Comparison of ENCODE assay signal across 27 cellular contexts in genomic region chr3:188568750-188569149, GRCh38.
DNase-seq lines count a peak whose midpoint lies in the region; ATAC-seq and TF ChIP-seq lines count a peak whose summit lies in the region.
"Had no signal": no experiment of that assay in that cellular context is flagged by ENCODE, and none has a peak within 500 bp of the region (broad histone marks: within the 10 kb centered on the region; RNA-seq: fewer than 3 reads in every experiment).

No MANE protein-coding gene starts in this region.

- no peaks in the 10 kb centered on the region for H3K27me3 Mint-ChIP-seq in activated naive CD8-positive, alpha-beta T cell treated with anti-CD3 and anti-CD28 coated beads, Interleukin-2, amount 50 U/mL, for 24 hours
- H3K27me3 Mint-ChIP-seq in activated naive CD8-positive, alpha-beta T cell treated with anti-CD3 and anti-CD28 coated beads for 36 hours, result no peaks in the 10 kb centered on the region
- H3K27me3 Mint-ChIP-seq in activated T-helper 17 cell treated with anti-CD3 and anti-CD28 coated beads, Interleukin-2, amount 50 U/mL, for 72 hours, result no peaks in the 10 kb centered on the region
- H3K27me3 Mint-ChIP-seq in stimulated activated naive B cell treated with anti-CD40 and anti-IgM and Interleukin-4, amounts not matched to agents 10 μg/mL and 1 μg/mL and 100 μg/mL, for 72 hours, result no peaks in the 10 kb centered on the region
- H3K27me3 Mint-ChIP-seq: B cell, T-helper 17 cell had no signal

- H3K27ac Mint-ChIP-seq in activated naive CD8-positive, alpha-beta T cell treated with anti-CD3 and anti-CD28 coated beads, Interleukin-2, amount 50 U/mL, for 24 hours, result peak overlapping the region; percentile 4
- H3K27ac Mint-ChIP-seq in activated naive CD8-positive, alpha-beta T cell treated with anti-CD3 and anti-CD28 coated beads for 36 hours, result no peak overlapping the region
- H3K27ac Mint-ChIP-seq in activated T-helper 17 cell treated with anti-CD3 and anti-CD28 coated beads, Interleukin-2, amount 50 U/mL, for 72 hours, result no peak overlapping the region
- H3K27ac Mint-ChIP-seq in stimulated activated naive B cell treated with anti-CD40 and anti-IgM and Interleukin-4, amounts not matched to agents 10 μg/mL and 1 μg/mL and 100 μg/mL, for 72 hours, result peak overlapping the region; percentile 1
- H3K27ac Mint-ChIP-seq: B cell, progenitor cell of endocrine pancreas, T-helper 17 cell had no signal

- in situ Hi-C loops in GM13976 (cut with MboI; ENCODE audit: low sequenced_read_pairs, unreplicated experiment), result no loop called here

- no peaks in the 10 kb centered on the region for H3K9me3 Mint-ChIP-seq in activated naive CD8-positive, alpha-beta T cell treated with anti-CD3 and anti-CD28 coated beads, Interleukin-2, amount 50 U/mL, for 24 hours
- H3K9me3 Mint-ChIP-seq in activated naive CD8-positive, alpha-beta T cell treated with anti-CD3 and anti-CD28 coated beads for 36 hours, result no peaks in the 10 kb centered on the region
- H3K9me3 Mint-ChIP-seq in activated T-helper 17 cell treated with anti-CD3 and anti-CD28 coated beads, Interleukin-2, amount 50 U/mL, for 72 hours, result no peaks in the 10 kb centered on the region
- no peaks in the 10 kb centered on the region for H3K9me3 Mint-ChIP-seq in stimulated activated naive B cell treated with anti-CD40 and anti-IgM and Interleukin-4, amounts not matched to agents 10 μg/mL and 1 μg/mL and 100 μg/mL, for 72 hours

- DNase-seq in activated naive CD8-positive, alpha-beta T cell treated with anti-CD3 and anti-CD28 coated beads, Interleukin-2, amount 50 U/mL, for 24 hours, result no peak
- DNase-seq in activated naive CD8-positive, alpha-beta T cell treated with anti-CD3 and anti-CD28 coated beads for 36 hours, result no peak
- DNase-seq in iris pigment epithelial cell (ENCODE audit: low read depth) (peak; percentile 45), amniotic stem cell (lab: John Stamatoyannopoulos, UW) (no peak), GM13976 (ENCODE audit: low spot score) (no peak)
- no peak for DNase-seq in stimulated activated naive B cell treated with anti-CD40 and anti-IgM and Interleukin-4, amounts not matched to agents 10 μg/mL and 1 μg/mL and 100 μg/mL, for 72 hours
- DNase-seq: activated gamma-delta T cell; activated T-cell treated with anti-CD3 and anti-CD28 coated beads, Interleukin-2, amount 50 U/mL, for 1 hour; body of pancreas; colonic mucosa; DMS53; effector memory CD4-positive, alpha-beta T cell; foreskin melanocyte; HCEC 1CT; KBM-7; left cardiac atrium; MM.1S; NCI-H1417; NCI-H2107; RPMI8226; stomach; T-helper 17 cell; thyroid gland had no signal

- ATAC-seq in activated naive CD8-positive, alpha-beta T cell treated with anti-CD3 and anti-CD28 coated beads, Interleukin-2, amount 50 U/mL, for 24 hours, result peak; percentile 66
- peak; percentile 26 for ATAC-seq in activated T-helper 17 cell treated with anti-CD3 and anti-CD28 coated beads, Interleukin-2, amount 50 U/mL, for 72 hours (replicated peaks)
- ATAC-seq in stimulated activated naive B cell treated with anti-CD40 and anti-IgM and Interleukin-4, amounts not matched to agents 10 μg/mL and 1 μg/mL and 100 μg/mL, for 72 hours (replicated peaks), result peak in 1 of 2 donors; percentile 29
- no peak for ATAC-seq in GM21526 (IDR thresholded peaks at IDR 0.05; ENCODE audit: low FRiP score, unreplicated experiment)
- ATAC-seq: body of pancreas, left cardiac atrium, T-helper 17 cell had no signal

- no peak for TF ChIP-seq CTCF in GM13976 (IDR thresholded peaks at IDR 0.05; ENCODE audit: borderline replicate concordance, control extremely low read depth, extremely low read depth, insufficient read depth, missing control alignments)

- H3K4me3 Mint-ChIP-seq in activated naive CD8-positive, alpha-beta T cell treated with anti-CD3 and anti-CD28 coated beads, Interleukin-2, amount 50 U/mL, for 24 hours, result no peak overlapping the region
- H3K4me3 Mint-ChIP-seq in activated naive CD8-positive, alpha-beta T cell treated with anti-CD3 and anti-CD28 coated beads for 36 hours, result no peak overlapping the region
- no peak overlapping the region for H3K4me3 Mint-ChIP-seq in activated T-helper 17 cell treated with anti-CD3 and anti-CD28 coated beads, Interleukin-2, amount 50 U/mL, for 72 hours
- H3K4me3 Mint-ChIP-seq in stimulated activated naive B cell treated with anti-CD40 and anti-IgM and Interleukin-4, amounts not matched to agents 10 μg/mL and 1 μg/mL and 100 μg/mL, for 72 hours, result no peak overlapping the region
- H3K4me3 Mint-ChIP-seq: B cell, T-helper 17 cell had no signal

- H3K36me3 Mint-ChIP-seq in activated naive CD8-positive, alpha-beta T cell treated with anti-CD3 and anti-CD28 coated beads, Interleukin-2, amount 50 U/mL, for 24 hours (ENCODE audit: low read depth), result no peaks in the 10 kb centered on the region
- no peaks in the 10 kb centered on the region for H3K36me3 Mint-ChIP-seq in activated naive CD8-positive, alpha-beta T cell treated with anti-CD3 and anti-CD28 coated beads for 36 hours
- H3K36me3 Mint-ChIP-seq in activated T-helper 17 cell treated with anti-CD3 and anti-CD28 coated beads, Interleukin-2, amount 50 U/mL, for 72 hours (ENCODE audit: low read depth), result no peaks in the 10 kb centered on the region
- H3K36me3 Mint-ChIP-seq in stimulated activated naive B cell treated with anti-CD40 and anti-IgM and Interleukin-4, amounts not matched to agents 10 μg/mL and 1 μg/mL and 100 μg/mL, for 72 hours, result peaks cover 9 to 13% of the 10 kb centered on the region in 2 donors

- H3K4me1 Mint-ChIP-seq in activated naive CD8-positive, alpha-beta T cell treated with anti-CD3 and anti-CD28 coated beads, Interleukin-2, amount 50 U/mL, for 24 hours, result peaks cover 7% of the 10 kb centered on the region
- H3K4me1 Mint-ChIP-seq in activated naive CD8-positive, alpha-beta T cell treated with anti-CD3 and anti-CD28 coated beads for 36 hours, result peaks cover 4% of the 10 kb centered on the region
- H3K4me1 Mint-ChIP-seq in activated T-helper 17 cell treated with anti-CD3 and anti-CD28 coated beads, Interleukin-2, amount 50 U/mL, for 72 hours, result no peaks in the 10 kb centered on the region
- peaks cover 16 to 25% of the 10 kb centered on the region in 2 donors for H3K4me1 Mint-ChIP-seq in stimulated activated naive B cell treated with anti-CD40 and anti-IgM and Interleukin-4, amounts not matched to agents 10 μg/mL and 1 μg/mL and 100 μg/mL, for 72 hours

Comparison
In these comparisons a context has a peak if more than half of its experiments do, and no peak if none do; other contexts are left out.
1. H3K27ac Mint-ChIP-seq: peak in activated naive CD8-positive, alpha-beta T cell treated with anti-CD3 and anti-CD28 coated beads, Interleukin-2, amount 50 U/mL, for 24 hours (single experiment) and stimulated activated naive B cell treated with anti-CD40 and anti-IgM and Interleukin-4, amounts not matched to agents 10 μg/mL and 1 μg/mL and 100 μg/mL, for 72 hours (single experiment); none in activated naive CD8-positive, alpha-beta T cell treated with anti-CD3 and anti-CD28 coated beads for 36 hours (single experiment) and activated T-helper 17 cell treated with anti-CD3 and anti-CD28 coated beads, Interleukin-2, amount 50 U/mL, for 72 hours (single experiment).